In the genomic region with DNA sequence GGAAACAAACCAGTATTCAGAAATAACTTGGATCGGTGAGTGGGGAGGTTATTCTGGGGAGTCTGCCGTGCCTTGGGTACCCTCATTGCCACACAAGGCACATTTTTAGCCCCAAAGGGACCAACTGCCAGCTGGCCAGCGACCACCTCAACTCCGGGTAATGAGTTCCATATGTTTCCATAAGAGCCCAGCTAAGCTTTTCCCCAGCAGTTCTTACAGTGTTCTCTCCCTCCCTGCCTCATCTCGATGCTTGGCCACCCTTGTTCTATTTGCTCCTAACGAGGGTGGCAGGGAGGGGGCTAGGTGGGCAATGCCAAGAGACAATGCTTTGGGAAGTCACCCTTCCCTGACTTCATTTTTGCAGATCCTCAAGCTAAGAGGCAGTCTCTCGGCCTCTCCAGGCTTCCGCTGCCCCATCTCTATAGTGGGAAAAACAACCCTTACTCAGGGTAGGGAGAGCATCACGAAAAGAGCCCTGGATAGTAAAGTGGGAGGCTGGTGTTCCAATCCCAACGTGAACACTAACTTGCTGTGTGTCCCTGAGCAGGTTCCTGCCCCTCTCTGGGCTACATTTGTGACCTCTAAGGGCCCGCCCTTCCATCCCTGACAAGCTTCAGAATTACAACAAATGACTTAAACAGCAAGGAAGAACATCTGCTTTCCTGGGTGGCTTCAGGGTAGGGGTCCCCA, we compare ENCODE assay signal across 10 cellular contexts. TPM values are rescaled to one million over a fixed set of nuclear protein-coding genes. Genes with fewer than 3 reads are reported as not detected.
DNase-seq lines count a peak whose midpoint lies in the region; ATAC-seq and TF ChIP-seq lines count a peak whose summit lies in the region.
"Had no signal": no experiment of that assay in that cellular context is flagged by ENCODE, and none has a peak within 500 bp of the region (broad histone marks: within the 10 kb centered on the region; RNA-seq: fewer than 3 reads in every experiment).

No MANE protein-coding gene starts in this region.

- H3K4me3 ChIP-seq in heart left ventricle (peak overlapping the region in 4 of 12 donors; percentile 78 to 82 (median 80)), adipocyte (ENCODE audit: low read length) (no peak overlapping the region), urinary bladder (ENCODE audit: low read depth, low read length) (no peak overlapping the region)

- peak overlapping the region; percentile 59 for H3K4me3 Mint-ChIP-seq in mesothelial cell of epicardium

- peaks cover 9% of the 10 kb centered on the region for H3K36me3 Mint-ChIP-seq in mesothelial cell of epicardium

- peaks cover 0 to 9% (median 0%) of the 10 kb centered on the region in 9 donors for H3K27me3 ChIP-seq in heart left ventricle
- no peaks in the 10 kb centered on the region for H3K27me3 ChIP-seq in adipocyte (replicated peaks; ENCODE audit: control insufficient read depth, insufficient read depth, low read length)

- peaks cover 72% of the 10 kb centered on the region for H3K4me1 Mint-ChIP-seq in mesothelial cell of epicardium

- no peaks in the 10 kb centered on the region for H3K9me3 Mint-ChIP-seq in mesothelial cell of epicardium

- TF ChIP-seq CTCF in heart left ventricle (IDR thresholded peaks at IDR 0.05) (no peak), mesothelial cell of epicardium (IDR thresholded peaks at IDR 0.05; ENCODE audit: unreplicated experiment) (no peak)

- H3K36me3 ChIP-seq in heart left ventricle (peaks cover 0 to 20% (median 14%) of the 10 kb centered on the region in 9 donors), adipocyte (ENCODE audit: control insufficient read depth, insufficient read depth, low read length, severe bottlenecking) (peaks cover 10% of the 10 kb centered on the region), urinary bladder (ENCODE audit: insufficient read depth) (no peaks in the 10 kb centered on the region)

- H3K4me1 ChIP-seq in heart left ventricle (peaks cover 2 to 53% (median 37%) of the 10 kb centered on the region in 12 donors), adipocyte (ENCODE audit: control insufficient read depth, insufficient read depth, low read length) (peaks cover 38% of the 10 kb centered on the region), urinary bladder (ENCODE audit: insufficient read depth) (no peaks in the 10 kb centered on the region)

- no peaks in the 10 kb centered on the region for H3K27me3 Mint-ChIP-seq in mesothelial cell of epicardium (ENCODE audit: low read depth)

- no peak for TF ChIP-seq POLR2A in heart left ventricle (IDR thresholded peaks at IDR 0.05)

- no peak overlapping the region for H3K9ac ChIP-seq in adipocyte (ENCODE audit: low read length)

- intact Hi-C loops in heart left ventricle (cut with DNase I) = loop anchor here in 1 of 10 donors (10.0 kb wide), 1 partner anchor 201 kb away; no protein-coding TSS in a partner anchor
- intact Hi-C loops in Right ventricle myocardium inferior (cut with DNase I) = loop anchor here (10.0 kb wide), 1 partner anchor 361 kb away; the partner anchor contains the start of gene CNR2

- H3K27ac ChIP-seq in heart left ventricle (peak overlapping the region; percentile 83 to 97 (median 94)), urinary bladder (ENCODE audit: low read depth) (peak overlapping the region; percentile 95)

- ATAC-seq in heart left ventricle (no peak), Right ventricle myocardium inferior (no peak), GM19023 (IDR thresholded peaks at IDR 0.05; ENCODE audit: unreplicated experiment) (no peak), GM21381 (IDR thresholded peaks at IDR 0.05; ENCODE audit: unreplicated experiment) (no peak)

- WGBS in heart left ventricle, 4 donors = 84 to 90% (median 87%) methylated on average over 11 of the region's 11 CpGs
- WGBS in urinary bladder = 74% methylated on average over 11 of the region's 11 CpGs

- H3K9me3 ChIP-seq in heart left ventricle (no peaks in the 10 kb centered on the region), adipocyte (ENCODE audit: control insufficient read depth, low read length) (no peaks in the 10 kb centered on the region)

- DNase-seq in heart left ventricle = no peak
- no peak for DNase-seq in Right ventricle myocardium inferior (ENCODE audit: missing footprints)
- DNase-seq in adipocyte (ENCODE audit: low read depth) = peak; percentile 30
- DNase-seq in mesothelial cell of epicardium (ENCODE audit: low spot score in 2 of 2, unreplicated experiment in 2 of 2) = no peak
- no peak for DNase-seq in activated gamma-delta T cell treated with Interleukin-2 at 50 U/mL for 16 hours
- DNase-seq: activated gamma-delta T cell, hippocampal formation had no signal

- peak overlapping the region; percentile 100 for H3K27ac Mint-ChIP-seq in mesothelial cell of epicardium

RNA-seq across cellular contexts. Expression of gene ID3, which starts 6.0 kb away (rescaled TPM):
- total RNA-seq in heart left ventricle (100 to 1,000 TPM in 3 of 9 donors, 10 to 100 TPM in 6; 57.5 to 185 (median 91.0) TPM), Right ventricle myocardium inferior (90.3 TPM), mesothelial cell of epicardium (456 to 487 TPM (median 468 TPM) in 3 replicates), urinary bladder (152 TPM)
- polyA plus RNA-seq in heart left ventricle (100 to 1,000 TPM in 1 of 2 donors, 10 to 100 TPM in 1; 55.3 to 153 TPM), urinary bladder (299 TPM)

RNA-seq across cellular contexts. Expression of gene E2F2, which starts 22.3 kb away (rescaled TPM):
- total RNA-seq in heart left ventricle = 1 to 10 TPM in 1 of 9 donors, under 1 TPM in 7, not detected in 1; 0.07 to 2.7 (median 0.21) TPM
- polyA plus RNA-seq in heart left ventricle = under 1 TPM; 0.04 to 0.12 TPM
- 0.76 TPM for total RNA-seq in Right ventricle myocardium inferior
- total RNA-seq in mesothelial cell of epicardium = 4.2 to 5.7 TPM (median 4.8 TPM) in 3 replicates
- 2.9 TPM for total RNA-seq in urinary bladder
- 0.08 TPM for polyA plus RNA-seq in urinary bladder
